11 cellular contexts compared by ENCODE assay signal in the genomic region with DNA sequence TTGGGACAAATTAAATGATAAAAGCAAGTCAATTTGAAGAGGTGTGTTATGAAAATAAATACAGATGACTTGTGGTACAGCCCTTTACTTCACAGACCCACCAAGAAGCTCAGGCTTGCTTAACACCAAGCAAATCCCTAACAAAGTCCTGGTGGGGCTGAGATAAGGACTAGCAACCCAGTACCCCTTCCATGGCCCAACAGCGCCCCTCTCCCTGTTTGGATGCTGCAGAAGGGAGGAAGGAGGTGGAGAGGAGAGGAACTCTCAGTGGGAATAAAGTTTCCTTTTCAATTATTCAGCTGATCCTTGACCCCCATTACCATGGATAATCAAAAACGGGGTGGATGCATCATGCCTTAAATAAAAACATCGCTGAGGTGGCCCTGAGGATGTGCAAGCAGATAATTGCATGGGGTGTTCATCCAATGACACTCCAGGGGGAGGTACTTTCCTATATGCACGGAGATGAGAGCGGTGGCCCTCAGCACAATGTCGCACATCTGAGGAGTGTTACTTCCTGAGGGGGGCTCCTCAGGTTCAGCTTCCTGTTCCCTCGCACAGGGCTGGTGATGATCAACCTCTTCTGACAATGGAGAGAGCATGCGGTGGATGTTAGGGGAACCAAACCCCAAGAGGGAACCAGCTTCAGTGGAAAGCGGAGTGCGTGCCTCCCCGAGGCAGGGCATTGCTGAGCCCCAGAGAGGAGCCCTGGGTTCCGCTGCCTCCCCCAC. TPM values are rescaled to one million over a fixed set of nuclear protein-coding genes. Genes with fewer than 3 reads are reported as not detected.
DNase-seq lines count a peak whose midpoint lies in the region; ATAC-seq and TF ChIP-seq lines count a peak whose summit lies in the region.
"Had no signal": no experiment of that assay in that cellular context is flagged by ENCODE, and none has a peak within 500 bp of the region (broad histone marks: within the 10 kb centered on the region; RNA-seq: fewer than 3 reads in every experiment).

No MANE protein-coding gene starts in this region.

- H3K4me3 ChIP-seq in mesendoderm (ENCODE audit: low read length) (no peak overlapping the region), vagina (peak overlapping the region in 1 of 2 donors; percentile 0), gastrocnemius medialis (no peak overlapping the region)

- H3K36me3 ChIP-seq in mesendoderm (ENCODE audit: control insufficient read depth, insufficient read depth, low read length) (no peaks in the 10 kb centered on the region), vagina (no peaks in the 10 kb centered on the region), gastrocnemius medialis (no peaks in the 10 kb centered on the region)

- no peak for TF ChIP-seq POLR2A in vagina (IDR thresholded peaks at IDR 0.05)
- TF ChIP-seq POLR2A in gastrocnemius medialis (IDR thresholded peaks at IDR 0.05), result no peak

- DNase-seq in activated T-cell treated with anti-CD3 and anti-CD28 coated beads for 1 hour (ENCODE audit: low read depth) (peak; percentile 49), activated T-cell treated with anti-CD3 and anti-CD28 coated beads for 4 hours (no peak), mesendoderm (peak; percentile 59), vagina (ENCODE audit: extremely low spot score in 2 of 2) (peak; percentile 72 to 77), NCI-H2227 treated with DMSO at 0.1 percent for 48 hours (lab: John Stamatoyannopoulos, UW) (no peak), inferior parietal cortex (ENCODE audit: extremely low spot score) (no peak), gastrocnemius medialis (no peak)
- DNase-seq in activated T-helper 1 cell treated with anti-CD3 and anti-CD28 coated beads, Interleukin-12 subunit alpha, Interleukin-12 subunit beta, Interleukin-2, Interleukin-4 antibody, amounts not matched to agents 30 ng/mL and 10 ng/mL and 1 ng/mL, durations not matched to agents 14 hours and 24 hours and 36 hours (ENCODE audit: low spot score), result peak; percentile 52
- DNase-seq: kidney glomerular epithelial cell had no signal

- H3K27ac ChIP-seq in mesendoderm (ENCODE audit: low read depth, low read length), result no peak overlapping the region
- no peak overlapping the region for H3K27ac ChIP-seq in vagina
- H3K27ac ChIP-seq in gastrocnemius medialis, result no peak overlapping the region

- H3K9ac ChIP-seq in mesendoderm (ENCODE audit: low read length), result no peak overlapping the region

- in situ Hi-C loops in gastrocnemius medialis (cut with MboI; ENCODE audit: low sequenced_read_pairs in 4 of 4), result no loop called here

- H3K18ac ChIP-seq in mesendoderm (ENCODE audit: low read length), result no peak overlapping the region

- H3K36me3 Mint-ChIP-seq in activated T-helper 1 cell treated with anti-CD3 and anti-CD28 coated beads, Interleukin-12 subunit alpha, Interleukin-12 subunit beta, Interleukin-2, Interleukin-4 antibody, amounts not matched to agents 30 ng/mL and 10 ng/mL and 1 ng/mL, durations not matched to agents 14 hours and 24 hours and 36 hours (ENCODE audit: low read depth), result peaks cover 7% of the 10 kb centered on the region

- no peak overlapping the region for H3K4me2 ChIP-seq in mesendoderm (ENCODE audit: low read length)

- H3K9me3 Mint-ChIP-seq in activated T-helper 1 cell treated with anti-CD3 and anti-CD28 coated beads, Interleukin-12 subunit alpha, Interleukin-12 subunit beta, Interleukin-2, Interleukin-4 antibody, amounts not matched to agents 30 ng/mL and 10 ng/mL and 1 ng/mL, durations not matched to agents 14 hours and 24 hours and 36 hours, result no peaks in the 10 kb centered on the region

- no peak overlapping the region for H2BK5ac ChIP-seq in mesendoderm (ENCODE audit: low read length)

- H4K5ac ChIP-seq in mesendoderm (ENCODE audit: low read length), result no peak overlapping the region

- H3K27me3 ChIP-seq in mesendoderm (ENCODE audit: insufficient read depth, low read length, poor library complexity), result no peaks in the 10 kb centered on the region
- H3K27me3 ChIP-seq in vagina, result no peaks in the 10 kb centered on the region
- H3K27me3 ChIP-seq in gastrocnemius medialis, result peaks cover 0 to 3% (median 0%) of the 10 kb centered on the region in 3 donors

- no peak overlapping the region for H4K8ac ChIP-seq in mesendoderm (ENCODE audit: low read depth, low read length)

- H3K4me1 Mint-ChIP-seq in activated T-helper 1 cell treated with anti-CD3 and anti-CD28 coated beads, Interleukin-12 subunit alpha, Interleukin-12 subunit beta, Interleukin-2, Interleukin-4 antibody, amounts not matched to agents 30 ng/mL and 10 ng/mL and 1 ng/mL, durations not matched to agents 14 hours and 24 hours and 36 hours (ENCODE audit: low read depth), result peaks cover 82% of the 10 kb centered on the region

- H3K4me1 ChIP-seq in mesendoderm (ENCODE audit: control insufficient read depth, low read depth, low read length), result no peaks in the 10 kb centered on the region
- H3K4me1 ChIP-seq in vagina, result peaks cover 17% of the 10 kb centered on the region
- H3K4me1 ChIP-seq in gastrocnemius medialis, result no peaks in the 10 kb centered on the region

- H3K23ac ChIP-seq in mesendoderm (ENCODE audit: low read length), result no peak overlapping the region

- intact Hi-C loops in activated T-helper 1 cell treated with anti-CD3 and anti-CD28 coated beads, Interleukin-12 subunit alpha, Interleukin-12 subunit beta, Interleukin-2, Interleukin-4 antibody, amounts not matched to agents 30 ng/mL and 10 ng/mL and 1 ng/mL, durations not matched to agents 14 hours and 24 hours and 36 hours (cut with micrococcal nuclease), result no loop called here
- intact Hi-C loops in vagina (cut with DNase I) (no loop called here), gastrocnemius medialis (cut with DNase I; ENCODE audit: low total_unique reads) (no loop called here)

- H3K4me3 Mint-ChIP-seq in activated T-helper 1 cell treated with anti-CD3 and anti-CD28 coated beads, Interleukin-12 subunit alpha, Interleukin-12 subunit beta, Interleukin-2, Interleukin-4 antibody, amounts not matched to agents 30 ng/mL and 10 ng/mL and 1 ng/mL, durations not matched to agents 14 hours and 24 hours and 36 hours, result peak overlapping the region; percentile 78

- H2BK15ac ChIP-seq in mesendoderm (replicated peaks; ENCODE audit: low read depth), result no peak overlapping the region

- WGBS in mesendoderm (ENCODE audit: extremely low coverage, insufficient coverage, low lambda C conversion rate), result no CpG with 5 or more reads among the region's 12 CpGs

- H3K79me1 ChIP-seq in mesendoderm (ENCODE audit: low read length), result no peaks in the 10 kb centered on the region

- peak overlapping the region; percentile 92 for H3K27ac Mint-ChIP-seq in activated T-helper 1 cell treated with anti-CD3 and anti-CD28 coated beads, Interleukin-12 subunit alpha, Interleukin-12 subunit beta, Interleukin-2, Interleukin-4 antibody, amounts not matched to agents 30 ng/mL and 10 ng/mL and 1 ng/mL, durations not matched to agents 14 hours and 24 hours and 36 hours

- H3K9me3 ChIP-seq in vagina (no peaks in the 10 kb centered on the region), gastrocnemius medialis (no peaks in the 10 kb centered on the region)

- no peak for ATAC-seq in gastrocnemius medialis

- no peak overlapping the region for H2AK5ac ChIP-seq in mesendoderm (ENCODE audit: low read length)

- H3K4ac ChIP-seq in mesendoderm (ENCODE audit: low read depth, low read length), result no peak overlapping the region

- no peak overlapping the region for H2BK120ac ChIP-seq in mesendoderm (ENCODE audit: low read depth, low read length)

- no peak overlapping the region for H3K56ac ChIP-seq in mesendoderm (ENCODE audit: low read length)

- no peaks in the 10 kb centered on the region for H3K27me3 Mint-ChIP-seq in activated T-helper 1 cell treated with anti-CD3 and anti-CD28 coated beads, Interleukin-12 subunit alpha, Interleukin-12 subunit beta, Interleukin-2, Interleukin-4 antibody, amounts not matched to agents 30 ng/mL and 10 ng/mL and 1 ng/mL, durations not matched to agents 14 hours and 24 hours and 36 hours (ENCODE audit: insufficient read depth)

- no peak for TF ChIP-seq CTCF in vagina (IDR thresholded peaks at IDR 0.05)
- TF ChIP-seq CTCF in gastrocnemius medialis (IDR thresholded peaks at IDR 0.05 in 4 of 5, conservative IDR thresholded peaks at IDR 0.05 in 1 of 5), result no peak

- no peaks in the 10 kb centered on the region for H3K79me2 ChIP-seq in mesendoderm (ENCODE audit: control insufficient read depth, insufficient read depth, low read length)

RNA-seq across cellular contexts. Expression of a gene that starts 4.4 kb away (rescaled TPM):
- 3.4 and 3.6 TPM in 2 replicates for total RNA-seq in activated T-helper 1 cell treated with anti-CD3 and anti-CD28 coated beads, Interleukin-12 subunit alpha, Interleukin-12 subunit beta, Interleukin-2, Interleukin-4 antibody, amounts not matched to agents 30 ng/mL and 10 ng/mL and 1 ng/mL, durations not matched to agents 14 hours and 24 hours and 36 hours
- 0.01 TPM for polyA plus RNA-seq in mesendoderm (2013, experiment 1 of 2)
- polyA plus RNA-seq in mesendoderm (2013, experiment 2 of 2), result 0.01 TPM
- total RNA-seq in vagina (2.2 TPM), gastrocnemius medialis (under 1 TPM in 2 of 4 donors, not detected in 2; 0.05 to 0.07 TPM)
- total RNA-seq: MCF 10A had no signal
- polyA plus RNA-seq: AG04450 had no signal

Comparison
In these comparisons a context has a peak if more than half of its experiments do, and no peak if none do; other contexts are left out.
1. DNase-seq: peak in activated T-cell treated with anti-CD3 and anti-CD28 coated beads for 1 hour (single experiment), activated T-helper 1 cell treated with anti-CD3 and anti-CD28 coated beads, Interleukin-12 subunit alpha, Interleukin-12 subunit beta, Interleukin-2, Interleukin-4 antibody, amounts not matched to agents 30 ng/mL and 10 ng/mL and 1 ng/mL, durations not matched to agents 14 hours and 24 hours and 36 hours (single experiment), mesendoderm (single experiment) and vagina (2 of 2); none in activated T-cell treated with anti-CD3 and anti-CD28 coated beads for 4 hours (single experiment), NCI-H2227 treated with DMSO at 0.1 percent for 48 hours (single experiment), inferior parietal cortex (single experiment) and gastrocnemius medialis (0 of 2).